ENCODE assay signal across 1 cellular context in genomic region chr2:22027345-22028005, GRCh38.
TF ChIP-seq lines count a peak whose summit lies in the region.

No MANE protein-coding gene starts in this region.

TF ChIP-seq in WTC11, 78 proteins besides CTCF, POLR2A, EP300 and RAD21 (continued from another document):
- TF ChIP-seq, protein P1, sequence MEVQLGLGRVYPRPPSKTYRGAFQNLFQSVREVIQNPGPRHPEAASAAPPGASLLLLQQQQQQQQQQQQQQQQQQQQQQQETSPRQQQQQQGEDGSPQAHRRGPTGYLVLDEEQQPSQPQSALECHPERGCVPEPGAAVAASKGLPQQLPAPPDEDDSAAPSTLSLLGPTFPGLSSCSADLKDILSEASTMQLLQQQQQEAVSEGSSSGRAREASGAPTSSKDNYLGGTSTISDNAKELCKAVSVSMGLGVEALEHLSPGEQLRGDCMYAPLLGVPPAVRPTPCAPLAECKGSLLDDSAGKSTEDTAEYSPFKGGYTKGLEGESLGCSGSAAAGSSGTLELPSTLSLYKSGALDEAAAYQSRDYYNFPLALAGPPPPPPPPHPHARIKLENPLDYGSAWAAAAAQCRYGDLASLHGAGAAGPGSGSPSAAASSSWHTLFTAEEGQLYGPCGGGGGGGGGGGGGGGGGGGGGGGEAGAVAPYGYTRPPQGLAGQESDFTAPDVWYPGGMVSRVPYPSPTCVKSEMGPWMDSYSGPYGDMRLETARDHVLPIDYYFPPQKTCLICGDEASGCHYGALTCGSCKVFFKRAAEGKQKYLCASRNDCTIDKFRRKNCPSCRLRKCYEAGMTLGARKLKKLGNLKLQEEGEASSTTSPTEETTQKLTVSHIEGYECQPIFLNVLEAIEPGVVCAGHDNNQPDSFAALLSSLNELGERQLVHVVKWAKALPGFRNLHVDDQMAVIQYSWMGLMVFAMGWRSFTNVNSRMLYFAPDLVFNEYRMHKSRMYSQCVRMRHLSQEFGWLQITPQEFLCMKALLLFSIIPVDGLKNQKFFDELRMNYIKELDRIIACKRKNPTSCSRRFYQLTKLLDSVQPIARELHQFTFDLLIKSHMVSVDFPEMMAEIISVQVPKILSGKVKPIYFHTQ (CRISPR knock-in tag; IDR thresholded peaks at IDR 0.05) = no peak
- TF ChIP-seq ZNF425 (CRISPR knock-in tag; conservative IDR thresholded peaks at IDR 0.05) (no peak), GRHL2 (CRISPR knock-in tag; IDR thresholded peaks at IDR 0.05; ENCODE audit: insufficient replicate concordance, severe bottlenecking) (no peak), NR3C1 (CRISPR knock-in tag; conservative IDR thresholded peaks at IDR 0.05; ENCODE audit: low read depth) (no peak), CBFB (CRISPR knock-in tag; IDR thresholded peaks at IDR 0.05; ENCODE audit: low read depth) (no peak), ZBTB21 (CRISPR knock-in tag; IDR thresholded peaks at IDR 0.05; ENCODE audit: borderline replicate concordance) (no peak), ZNF232 (CRISPR knock-in tag; IDR thresholded peaks at IDR 0.05) (no peak), ATF1 (CRISPR knock-in tag; IDR thresholded peaks at IDR 0.05) (no peak), KAT7 (CRISPR knock-in tag; IDR thresholded peaks at IDR 0.05; ENCODE audit: borderline replicate concordance) (no peak), MAX (CRISPR knock-in tag; IDR thresholded peaks at IDR 0.05) (no peak), FOXJ3 (CRISPR knock-in tag; IDR thresholded peaks at IDR 0.05; ENCODE audit: borderline replicate concordance) (no peak), PRRX2 (CRISPR knock-in tag; IDR thresholded peaks at IDR 0.05) (no peak)
- TF ChIP-seq, protein P2, sequence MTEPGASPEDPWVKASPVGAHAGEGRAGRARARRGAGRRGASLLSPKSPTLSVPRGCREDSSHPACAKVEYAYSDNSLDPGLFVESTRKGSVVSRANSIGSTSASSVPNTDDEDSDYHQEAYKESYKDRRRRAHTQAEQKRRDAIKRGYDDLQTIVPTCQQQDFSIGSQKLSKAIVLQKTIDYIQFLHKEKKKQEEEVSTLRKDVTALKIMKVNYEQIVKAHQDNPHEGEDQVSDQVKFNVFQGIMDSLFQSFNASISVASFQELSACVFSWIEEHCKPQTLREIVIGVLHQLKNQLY (CRISPR knock-in tag; IDR thresholded peaks at IDR 0.05) = no peak
- TF ChIP-seq, protein P3, sequence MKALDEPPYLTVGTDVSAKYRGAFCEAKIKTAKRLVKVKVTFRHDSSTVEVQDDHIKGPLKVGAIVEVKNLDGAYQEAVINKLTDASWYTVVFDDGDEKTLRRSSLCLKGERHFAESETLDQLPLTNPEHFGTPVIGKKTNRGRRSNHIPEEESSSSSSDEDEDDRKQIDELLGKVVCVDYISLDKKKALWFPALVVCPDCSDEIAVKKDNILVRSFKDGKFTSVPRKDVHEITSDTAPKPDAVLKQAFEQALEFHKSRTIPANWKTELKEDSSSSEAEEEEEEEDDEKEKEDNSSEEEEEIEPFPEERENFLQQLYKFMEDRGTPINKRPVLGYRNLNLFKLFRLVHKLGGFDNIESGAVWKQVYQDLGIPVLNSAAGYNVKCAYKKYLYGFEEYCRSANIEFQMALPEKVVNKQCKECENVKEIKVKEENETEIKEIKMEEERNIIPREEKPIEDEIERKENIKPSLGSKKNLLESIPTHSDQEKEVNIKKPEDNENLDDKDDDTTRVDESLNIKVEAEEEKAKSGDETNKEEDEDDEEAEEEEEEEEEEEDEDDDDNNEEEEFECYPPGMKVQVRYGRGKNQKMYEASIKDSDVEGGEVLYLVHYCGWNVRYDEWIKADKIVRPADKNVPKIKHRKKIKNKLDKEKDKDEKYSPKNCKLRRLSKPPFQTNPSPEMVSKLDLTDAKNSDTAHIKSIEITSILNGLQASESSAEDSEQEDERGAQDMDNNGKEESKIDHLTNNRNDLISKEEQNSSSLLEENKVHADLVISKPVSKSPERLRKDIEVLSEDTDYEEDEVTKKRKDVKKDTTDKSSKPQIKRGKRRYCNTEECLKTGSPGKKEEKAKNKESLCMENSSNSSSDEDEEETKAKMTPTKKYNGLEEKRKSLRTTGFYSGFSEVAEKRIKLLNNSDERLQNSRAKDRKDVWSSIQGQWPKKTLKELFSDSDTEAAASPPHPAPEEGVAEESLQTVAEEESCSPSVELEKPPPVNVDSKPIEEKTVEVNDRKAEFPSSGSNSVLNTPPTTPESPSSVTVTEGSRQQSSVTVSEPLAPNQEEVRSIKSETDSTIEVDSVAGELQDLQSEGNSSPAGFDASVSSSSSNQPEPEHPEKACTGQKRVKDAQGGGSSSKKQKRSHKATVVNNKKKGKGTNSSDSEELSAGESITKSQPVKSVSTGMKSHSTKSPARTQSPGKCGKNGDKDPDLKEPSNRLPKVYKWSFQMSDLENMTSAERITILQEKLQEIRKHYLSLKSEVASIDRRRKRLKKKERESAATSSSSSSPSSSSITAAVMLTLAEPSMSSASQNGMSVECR (CRISPR knock-in tag; IDR thresholded peaks at IDR 0.05; ENCODE audit: borderline replicate concordance) = no peak
